1 cellular context compared by ENCODE assay signal in genomic region chrX:2719774-2720447, GRCh38.
TF ChIP-seq lines count a peak whose summit lies in the region.

No MANE protein-coding gene starts in this region.

TF ChIP-seq in HepG2, 621 proteins besides CTCF, POLR2A, EP300 and RAD21:
- TF ChIP-seq, protein P1, sequence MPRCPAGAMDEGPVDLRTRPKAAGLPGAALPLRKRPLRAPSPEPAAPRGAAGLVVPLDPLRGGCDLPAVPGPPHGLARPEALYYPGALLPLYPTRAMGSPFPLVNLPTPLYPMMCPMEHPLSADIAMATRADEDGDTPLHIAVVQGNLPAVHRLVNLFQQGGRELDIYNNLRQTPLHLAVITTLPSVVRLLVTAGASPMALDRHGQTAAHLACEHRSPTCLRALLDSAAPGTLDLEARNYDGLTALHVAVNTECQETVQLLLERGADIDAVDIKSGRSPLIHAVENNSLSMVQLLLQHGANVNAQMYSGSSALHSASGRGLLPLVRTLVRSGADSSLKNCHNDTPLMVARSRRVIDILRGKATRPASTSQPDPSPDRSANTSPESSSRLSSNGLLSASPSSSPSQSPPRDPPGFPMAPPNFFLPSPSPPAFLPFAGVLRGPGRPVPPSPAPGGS (CRISPR knock-in tag; IDR thresholded peaks at IDR 0.05): no peak
- TF ChIP-seq AHDC1 (CRISPR knock-in tag; IDR thresholded peaks at IDR 0.05; ENCODE audit: borderline replicate concordance) (peak; percentile 40; the same call in 1 of the 2 replicates), HNF4A (CRISPR knock-in tag; IDR thresholded peaks at IDR 0.05) (peak; percentile 62), HDAC6 (IDR thresholded peaks at IDR 0.05; ENCODE audit: low read depth, low read length) (no peak), ZNF773 (CRISPR knock-in tag; IDR thresholded peaks at IDR 0.05; ENCODE audit: borderline replicate concordance) (no peak), PAXIP1 (CRISPR knock-in tag; conservative IDR thresholded peaks at IDR 0.05) (0 out of 2 replicates have a peak, but pooled peaks have one; percentile 16), FOXA1 (IDR thresholded peaks at IDR 0.05) (no peak), FOXA1 (CRISPR knock-in tag; IDR thresholded peaks at IDR 0.05) (no peak), NR2C2 (CRISPR knock-in tag; IDR thresholded peaks at IDR 0.05; ENCODE audit: borderline replicate concordance) (no peak), ATAD3A (CRISPR knock-in tag; IDR thresholded peaks at IDR 0.05) (no peak), ZNF280D (CRISPR knock-in tag; IDR thresholded peaks at IDR 0.05) (no peak), MYPOP (CRISPR knock-in tag; IDR thresholded peaks at IDR 0.05) (no peak), SALL1 (CRISPR knock-in tag; IDR thresholded peaks at IDR 0.05) (peak; percentile 11; the same call in 1 of the 2 replicates), MTF1 (CRISPR knock-in tag; IDR thresholded peaks at IDR 0.05) (no peak), SIX4 (CRISPR knock-in tag; IDR thresholded peaks at IDR 0.05) (no peak), HCFC1 (IDR thresholded peaks at IDR 0.05; ENCODE audit: low read depth, low read length) (no peak), NFIC (IDR thresholded peaks at IDR 0.05; ENCODE audit: low read length) (no peak), ZBTB1 (CRISPR knock-in tag; IDR thresholded peaks at IDR 0.05; ENCODE audit: borderline replicate concordance) (no peak), ZBTB49 (CRISPR knock-in tag; IDR thresholded peaks at IDR 0.05; ENCODE audit: borderline replicate concordance) (no peak), ZNF382 (CRISPR knock-in tag; IDR thresholded peaks at IDR 0.05; ENCODE audit: borderline replicate concordance) (no peak), ZNF292 (CRISPR knock-in tag; IDR thresholded peaks at IDR 0.05; ENCODE audit: borderline replicate concordance, low read depth) (no peak), ZNF7 (CRISPR knock-in tag; IDR thresholded peaks at IDR 0.05) (no peak), ARHGAP35 (CRISPR knock-in tag; IDR thresholded peaks at IDR 0.05; ENCODE audit: borderline replicate concordance) (no peak), ZEB1 (IDR thresholded peaks at IDR 0.05; ENCODE audit: insufficient replicate concordance, low read depth) (no peak), HNF4G (IDR thresholded peaks at IDR 0.05; ENCODE audit: borderline replicate concordance, low read depth, low read length) (peak; percentile 43; the same call in 1 of the 2 replicates), HNF4G (CRISPR knock-in tag; IDR thresholded peaks at IDR 0.05; ENCODE audit: borderline replicate concordance, low read depth) (no peak), CBX2 (IDR thresholded peaks at IDR 0.05; ENCODE audit: low read depth, low read length) (no peak), CBX2 (CRISPR knock-in tag; IDR thresholded peaks at IDR 0.05; ENCODE audit: low read depth) (no peak)
